ENCODE assay signal across 17 cellular contexts in genomic region chr3:11246663-11246970, GRCh38. TPM values are rescaled to one million over a fixed set of nuclear protein-coding genes. Genes with fewer than 3 reads are reported as not detected.
A peak's percentile ranks its signal among the peaks of the same experiment; 100 is the strongest.
DNase-seq lines count a peak whose midpoint lies in the region; TF ChIP-seq lines count a peak whose summit lies in the region.
"Had no signal": no experiment of that assay in that cellular context is flagged by ENCODE, and none has a peak within 500 bp of the region (broad histone marks: within the 10 kb centered on the region; RNA-seq: fewer than 3 reads in every experiment).

No MANE protein-coding gene starts in this region.

- H3K27me3 ChIP-seq in PC-9 (ENCODE audit: insufficient read depth, low read depth) (no peaks in the 10 kb centered on the region), osteoblast (ENCODE audit: insufficient read depth, low read length) (no peaks in the 10 kb centered on the region)

- H3K4me2 ChIP-seq in PC-9 (peak overlapping the region; percentile 23), osteoblast (ENCODE audit: insufficient read depth, low read length) (peak overlapping the region; percentile 1)
- H3K4me2 ChIP-seq: GM23338 had no signal

- POLR2A ChIA-PET in PC-9 (lab: Charles Lee; ENCODE audit: unreplicated experiment) = interaction anchor here (0.6 kb wide), 1 partner anchor 69 kb away, joined by 8 read pairs; no protein-coding TSS in a partner anchor

- H2AFZ ChIP-seq in PC-9 (no peak overlapping the region), osteoblast (ENCODE audit: low read length) (no peak overlapping the region)
- H2AFZ ChIP-seq: GM23338 had no signal

- H3K79me2 ChIP-seq in PC-9 (ENCODE audit: low read depth) (no peaks in the 10 kb centered on the region), osteoblast (ENCODE audit: insufficient read depth, low read length) (peaks cover 33% of the 10 kb centered on the region)

- H3K27ac ChIP-seq in PC-9 (peak overlapping the region; percentile 38), osteoblast (ENCODE audit: low read depth, low read length) (no peak overlapping the region)

- H3K9me2 ChIP-seq in PC-9 (ENCODE audit: insufficient read depth) = no peaks in the 10 kb centered on the region

- intact Hi-C loops in PC-9 (cut with micrococcal nuclease; ENCODE audit: unreplicated experiment) = no loop called here
- intact Hi-C loops in activated T-helper 1 cell treated with anti-CD3 and anti-CD28 coated beads, Interleukin-12 subunit alpha, Interleukin-12 subunit beta, Interleukin-2, Interleukin-4 antibody, amounts not matched to agents 30 ng/mL and 10 ng/mL and 1 ng/mL, durations not matched to agents 14 hours and 24 hours and 36 hours (cut with micrococcal nuclease) = no loop called here

- H3K4me3 ChIP-seq in PC-9 = no peak overlapping the region
- H3K4me3 ChIP-seq in osteoblast (ENCODE audit: insufficient read depth, low read length) = no peak overlapping the region
- H3K4me3 ChIP-seq: GM12878, GM23338, HAP-1 had no signal

- TF ChIP-seq CTCF in PC-9 (conservative IDR thresholded peaks at IDR 0.05) (no peak), osteoblast (IDR thresholded peaks at IDR 0.05; ENCODE audit: extremely low read depth, low read depth, low read length) (no peak)

- H3K4me1 Mint-ChIP-seq in activated T-helper 1 cell treated with anti-CD3 and anti-CD28 coated beads, Interleukin-12 subunit alpha, Interleukin-12 subunit beta, Interleukin-2, Interleukin-4 antibody, amounts not matched to agents 30 ng/mL and 10 ng/mL and 1 ng/mL, durations not matched to agents 14 hours and 24 hours and 36 hours (ENCODE audit: low read depth) = peaks cover 8% of the 10 kb centered on the region
- H3K4me1 Mint-ChIP-seq: GM23338, IgD-negative memory B cell had no signal

- H3K9me3 Mint-ChIP-seq in activated T-helper 1 cell treated with anti-CD3 and anti-CD28 coated beads, Interleukin-12 subunit alpha, Interleukin-12 subunit beta, Interleukin-2, Interleukin-4 antibody, amounts not matched to agents 30 ng/mL and 10 ng/mL and 1 ng/mL, durations not matched to agents 14 hours and 24 hours and 36 hours = peaks cover 4% of the 10 kb centered on the region
- H3K9me3 Mint-ChIP-seq: CD4-positive, CD25-positive, alpha-beta regulatory T cell; GM23338; IgD-negative memory B cell had no signal

- peaks cover 12% of the 10 kb centered on the region for H3F3A ChIP-seq in PC-9 (ENCODE audit: insufficient read depth, low read depth)

- H4K20me1 ChIP-seq in PC-9 (ENCODE audit: insufficient read depth) (no peaks in the 10 kb centered on the region), osteoblast (ENCODE audit: insufficient read depth, low read length) (peaks cover 3% of the 10 kb centered on the region)

- H3K9me3 ChIP-seq in PC-9 (ENCODE audit: insufficient read depth, low read depth) (no peaks in the 10 kb centered on the region), osteoblast (ENCODE audit: low read depth, low read length) (no peaks in the 10 kb centered on the region)
- H3K9me3 ChIP-seq: HAP-1 had no signal

- no peaks in the 10 kb centered on the region for H3K36me3 Mint-ChIP-seq in activated T-helper 1 cell treated with anti-CD3 and anti-CD28 coated beads, Interleukin-12 subunit alpha, Interleukin-12 subunit beta, Interleukin-2, Interleukin-4 antibody, amounts not matched to agents 30 ng/mL and 10 ng/mL and 1 ng/mL, durations not matched to agents 14 hours and 24 hours and 36 hours (ENCODE audit: low read depth)
- H3K36me3 Mint-ChIP-seq: CD4-positive, CD25-positive, alpha-beta regulatory T cell; IgD-negative memory B cell had no signal

- H3K36me3 ChIP-seq in PC-9 (ENCODE audit: low read depth) (no peaks in the 10 kb centered on the region), osteoblast (ENCODE audit: insufficient read depth, low read length) (no peaks in the 10 kb centered on the region)
- H3K36me3 ChIP-seq: HAP-1 had no signal

- peaks cover 4% of the 10 kb centered on the region for H3K27me3 Mint-ChIP-seq in activated T-helper 1 cell treated with anti-CD3 and anti-CD28 coated beads, Interleukin-12 subunit alpha, Interleukin-12 subunit beta, Interleukin-2, Interleukin-4 antibody, amounts not matched to agents 30 ng/mL and 10 ng/mL and 1 ng/mL, durations not matched to agents 14 hours and 24 hours and 36 hours (ENCODE audit: insufficient read depth)
- H3K27me3 Mint-ChIP-seq: CD4-positive, CD25-positive, alpha-beta regulatory T cell had no signal

- no TSS peak for BruUV-seq in PC-9 (replicated peaks; lab: Mats Ljungman, UMichigan)

- no peak overlapping the region for H3K27ac Mint-ChIP-seq in activated T-helper 1 cell treated with anti-CD3 and anti-CD28 coated beads, Interleukin-12 subunit alpha, Interleukin-12 subunit beta, Interleukin-2, Interleukin-4 antibody, amounts not matched to agents 30 ng/mL and 10 ng/mL and 1 ng/mL, durations not matched to agents 14 hours and 24 hours and 36 hours
- H3K27ac Mint-ChIP-seq: CD4-positive, CD25-positive, alpha-beta regulatory T cell; GM23338; IgD-negative memory B cell had no signal

- H3K4me3 Mint-ChIP-seq in activated T-helper 1 cell treated with anti-CD3 and anti-CD28 coated beads, Interleukin-12 subunit alpha, Interleukin-12 subunit beta, Interleukin-2, Interleukin-4 antibody, amounts not matched to agents 30 ng/mL and 10 ng/mL and 1 ng/mL, durations not matched to agents 14 hours and 24 hours and 36 hours = no peak overlapping the region
- H3K4me3 Mint-ChIP-seq: CD4-positive, CD25-positive, alpha-beta regulatory T cell; GM23338; IgD-negative memory B cell had no signal

- H3K4me1 ChIP-seq in PC-9 (replicated peaks; ENCODE audit: insufficient read depth) = peaks cover 33% of the 10 kb centered on the region
- H3K4me1 ChIP-seq in osteoblast (ENCODE audit: insufficient read depth, low read length) = peaks cover 20% of the 10 kb centered on the region
- H3K4me1 ChIP-seq: HAP-1 had no signal

- DNase-seq in ELR (ENCODE audit: low read depth) (peak; percentile 35), PC-9 (no peak), astrocyte of the hippocampus (ENCODE audit: low read depth, low spot score) (peak; percentile 14), osteoblast (ENCODE audit: insufficient read length, low spot score, missing footprints) (no peak), activated gamma-delta T cell (lab: John Stamatoyannopoulos, UW) (no peak)
- no peak for DNase-seq in activated naive CD4-positive, alpha-beta T cell treated with anti-CD3 and anti-CD28 coated beads, Interleukin-2, amount 50 U/mL, for 16 hours
- no peak for DNase-seq in activated T-helper 1 cell treated with anti-CD3 and anti-CD28 coated beads, Interleukin-12 subunit alpha, Interleukin-12 subunit beta, Interleukin-2, Interleukin-4 antibody, amounts not matched to agents 30 ng/mL and 10 ng/mL and 1 ng/mL, durations not matched to agents 14 hours and 24 hours and 36 hours (ENCODE audit: low spot score)
- DNase-seq: CD4-positive, CD25-positive, alpha-beta regulatory T cell; NCI-H1694; NCI-H2081; NCI-H2171; NCI-H524 treated with DMSO at 0.1 percent for 48 hours; RPMI8226 had no signal

- CTCF ChIA-PET in PC-9 (lab: Charles Lee) = interaction anchor here (1.1 kb wide), 1 partner anchor 186 kb away, joined by 3 read pairs; no protein-coding TSS in a partner anchor

RNA-seq across cellular contexts. Expression of gene ATG7, which starts 25.6 kb away (rescaled TPM):
- 53.1 and 56.1 TPM in 2 replicates for total RNA-seq in PC-9 (2021)
- total RNA-seq in osteoblast = 83.7 and 93.4 TPM in 2 replicates
- 38.6 and 44.0 TPM in 2 replicates for total RNA-seq in activated T-helper 1 cell treated with anti-CD3 and anti-CD28 coated beads, Interleukin-12 subunit alpha, Interleukin-12 subunit beta, Interleukin-2, Interleukin-4 antibody, amounts not matched to agents 30 ng/mL and 10 ng/mL and 1 ng/mL, durations not matched to agents 14 hours and 24 hours and 36 hours

Comparison
In these comparisons a context has a peak if more than half of its experiments do, and no peak if none do; other contexts are left out.
1. DNase-seq: peak in ELR (single experiment) and astrocyte of the hippocampus (single experiment); none in PC-9 (0 of 2), osteoblast (single experiment), activated naive CD4-positive, alpha-beta T cell treated with anti-CD3 and anti-CD28 coated beads, Interleukin-2, amount 50 U/mL, for 16 hours (single experiment), activated T-helper 1 cell treated with anti-CD3 and anti-CD28 coated beads, Interleukin-12 subunit alpha, Interleukin-12 subunit beta, Interleukin-2, Interleukin-4 antibody, amounts not matched to agents 30 ng/mL and 10 ng/mL and 1 ng/mL, durations not matched to agents 14 hours and 24 hours and 36 hours (single experiment) and activated gamma-delta T cell (single experiment).